In genomic region chr12:49810159-49810459, GRCh38 we compare ENCODE assay signal across 13 cellular contexts. TPM values are rescaled to one million over a fixed set of nuclear protein-coding genes. Genes with fewer than 3 reads are reported as not detected.
A peak's percentile ranks its signal among the peaks of the same experiment; 100 is the strongest.
DNase-seq lines count a peak whose midpoint lies in the region; ATAC-seq, FAIRE-seq and TF ChIP-seq lines count a peak whose summit lies in the region.
"Had no signal": no experiment of that assay in that cellular context is flagged by ENCODE, and none has a peak within 500 bp of the region (broad histone marks: within the 10 kb centered on the region; RNA-seq: fewer than 3 reads in every experiment).

No MANE protein-coding gene starts in this region.

- H3K27ac ChIP-seq in caudate nucleus (ENCODE audit: low read depth, low read length) (peak overlapping the region; percentile 94), hepatocyte (peak overlapping the region; percentile 48), trophoblast cell (ENCODE audit: low read depth, low read length) (peak overlapping the region; percentile 28)

- H3K4ac ChIP-seq in trophoblast cell (ENCODE audit: low read depth, low read length): no peak overlapping the region

- no peak overlapping the region for H2AFZ ChIP-seq in hepatocyte
- no peak overlapping the region for H2AFZ ChIP-seq in trophoblast cell (ENCODE audit: insufficient read depth, low read length, poor library complexity)

- H3K4me1 ChIP-seq in hepatocyte (ENCODE audit: insufficient read depth): peaks cover 22% of the 10 kb centered on the region
- peaks cover 29 to 33% of the 10 kb centered on the region in 2 experiments for H3K4me1 ChIP-seq in trophoblast cell (ENCODE audit: control insufficient read depth in 1 of 2, insufficient read depth in 2 of 2, low read length in 2 of 2)
- H3K4me1 ChIP-seq: prostate gland had no signal

- no peak overlapping the region for H2BK5ac ChIP-seq in trophoblast cell (ENCODE audit: low read depth, low read length, poor library complexity)

- no peak for TF ChIP-seq POLR2A in GM12891 (IDR thresholded peaks at IDR 0.05; ENCODE audit: low read depth, low read length)

- H3K9ac ChIP-seq in trophoblast cell (ENCODE audit: low read length): no peak overlapping the region

- no peaks in the 10 kb centered on the region for H3K27me3 ChIP-seq in hepatocyte
- no peaks in the 10 kb centered on the region for H3K27me3 ChIP-seq in trophoblast cell (ENCODE audit: insufficient read depth, low read length)
- H3K27me3 ChIP-seq: breast epithelium had no signal

- H3K14ac ChIP-seq in trophoblast cell (ENCODE audit: low read length): no peak overlapping the region

- H3K9me2 ChIP-seq in hepatocyte (replicated peaks; ENCODE audit: insufficient read depth): no peaks in the 10 kb centered on the region

- no peaks in the 10 kb centered on the region for H3K36me3 ChIP-seq in hepatocyte (replicated peaks; ENCODE audit: insufficient read depth, low read depth)
- peaks cover 11 to 14% of the 10 kb centered on the region in 2 experiments for H3K36me3 ChIP-seq in trophoblast cell (ENCODE audit: control insufficient read depth in 1 of 2, insufficient read depth in 2 of 2, low read length in 2 of 2)
- H3K36me3 ChIP-seq: breast epithelium, prostate gland had no signal

- WGBS in hepatocyte (ENCODE audit: low lambda C conversion rate, missing lambda C conversion rate): 84% methylated on average over 5 of the region's 9 CpGs
- no CpG with 5 or more reads among the region's 9 CpGs for WGBS in trophoblast cell (ENCODE audit: extremely low coverage, insufficient coverage, insufficient read length)

- no peak overlapping the region for H3K4me3 ChIP-seq in hepatocyte
- H3K4me3 ChIP-seq in trophoblast cell (ENCODE audit: low read depth, low read length): no peak overlapping the region
- H3K4me3 ChIP-seq: prostate gland had no signal

- no peak for FAIRE-seq in GM12891 (lab: Jason Lieb, UNC)
- FAIRE-seq: GM18507 had no signal

- DNase-seq in caudate nucleus (lab: John Stamatoyannopoulos, UW): peak in 35 of 61 donors; percentile 16 to 70 (median 39)
- DNase-seq in hepatocyte (ENCODE audit: low spot score): no peak
- no peak for DNase-seq in trophoblast cell
- DNase-seq in GM12891 (ENCODE audit: insufficient read length, low spot score): no peak
- DNase-seq in NCI-H2227 (lab: John Stamatoyannopoulos, UW; ENCODE audit: unreplicated experiment): no peak
- DNase-seq in NAMALWA (ENCODE audit: low spot score): no peak
- DNase-seq: GDM1; stimulated activated CD4-positive, alpha-beta T cell treated with anti-CD3 and anti-CD28 coated beads, Interleukin-4, amount 100 ng/mL, for 4 hours had no signal

- no peak overlapping the region for H3K18ac ChIP-seq in trophoblast cell (ENCODE audit: low read length)

- peaks cover 70% of the 10 kb centered on the region for H3K79me2 ChIP-seq in hepatocyte
- peaks cover 7% of the 10 kb centered on the region for H3K79me2 ChIP-seq in trophoblast cell (ENCODE audit: control insufficient read depth, insufficient read depth, low read length, poor library complexity)

- H2BK120ac ChIP-seq in trophoblast cell (ENCODE audit: insufficient read depth, low read length, poor library complexity): no peak overlapping the region

- H3K79me1 ChIP-seq in trophoblast cell (ENCODE audit: low read length): peaks cover 19% of the 10 kb centered on the region

- H4K20me1 ChIP-seq in hepatocyte (ENCODE audit: insufficient read depth, poor library complexity, severe bottlenecking): peaks cover 18% of the 10 kb centered on the region

- H2BK12ac ChIP-seq in trophoblast cell (ENCODE audit: low read length): no peak overlapping the region

- H3K9me3 ChIP-seq in hepatocyte (ENCODE audit: low read depth): no peaks in the 10 kb centered on the region
- H3K9me3 ChIP-seq in trophoblast cell (ENCODE audit: insufficient read depth, low read depth, low read length): peaks cover 2% of the 10 kb centered on the region
- H3K9me3 ChIP-seq: breast epithelium, prostate gland had no signal

- no peak for TF ChIP-seq CTCF in hepatocyte (IDR thresholded peaks at IDR 0.05; ENCODE audit: poor library complexity)

- H4K12ac ChIP-seq in trophoblast cell (ENCODE audit: low read depth, low read length): no peak overlapping the region

- H4K8ac ChIP-seq in trophoblast cell (ENCODE audit: low read depth, low read length): no peak overlapping the region

- no peak for ATAC-seq in GM19035 (IDR thresholded peaks at IDR 0.05; ENCODE audit: unreplicated experiment)
- ATAC-seq: stimulated activated memory B cell treated with anti-CD40 and anti-IgM and Interleukin-4, amounts not matched to agents 10 μg/mL and 1 μg/mL and 100 μg/mL, for 72 hours had no signal

- H3K23ac ChIP-seq in trophoblast cell (ENCODE audit: low read length): no peak overlapping the region

- peak overlapping the region; percentile 56 for H3K4me2 ChIP-seq in hepatocyte
- H3K4me2 ChIP-seq in trophoblast cell (ENCODE audit: low read length): no peak overlapping the region

- H2AK5ac ChIP-seq in trophoblast cell (ENCODE audit: low read length): peak overlapping the region; percentile 9

- H4K91ac ChIP-seq in trophoblast cell (ENCODE audit: low read depth, low read length): no peak overlapping the region

TF ChIP-seq in GM12891, 5 proteins besides CTCF, POLR2A, EP300 and RAD21:
- TF ChIP-seq POU2F2 (IDR thresholded peaks at IDR 0.05; ENCODE audit: low read depth, low read length) (no peak), POLR2AphosphoS5 (IDR thresholded peaks at IDR 0.05; ENCODE audit: low read depth, low read length) (no peak), PAX5 (IDR thresholded peaks at IDR 0.05; ENCODE audit: insufficient read depth, low read length, severe bottlenecking) (no peak), TAF1 (IDR thresholded peaks at IDR 0.05; ENCODE audit: low read depth, low read length) (no peak), SPI1 (IDR thresholded peaks at IDR 0.05; ENCODE audit: low read depth, low read length) (no peak)

RNA-seq across cellular contexts. Expression of gene NCKAP5L, which starts 18.1 kb away (rescaled TPM):
- total RNA-seq in hepatocyte: 13.1 and 14.5 TPM in 2 replicates
- polyA plus RNA-seq in hepatocyte: 26.7 and 32.0 TPM in 2 replicates
- 14.2 and 14.8 TPM in 2 replicates for polyA plus RNA-seq in trophoblast cell (2013)
- 8.5 TPM for polyA plus RNA-seq in GM12891 (2012; ENCODE audit: low read depth, missing spikeins)

RNA-seq across cellular contexts. Expression of gene BCDIN3D, which starts 32.8 kb away (rescaled TPM):
- total RNA-seq in hepatocyte: 4.5 and 5.6 TPM in 2 replicates
- 3.5 and 5.0 TPM in 2 replicates for polyA plus RNA-seq in hepatocyte
- polyA plus RNA-seq in trophoblast cell (2013): 1.9 and 2.1 TPM in 2 replicates
- 2.4 TPM for polyA plus RNA-seq in GM12891 (2012; ENCODE audit: low read depth, missing spikeins)

Comparison
In these comparisons a context has a peak if more than half of its experiments do, and no peak if none do; other contexts are left out.
1. DNase-seq: peak in caudate nucleus (35 of 61); none in hepatocyte (single experiment), trophoblast cell (0 of 2), GM12891 (single experiment), NCI-H2227 (single experiment) and NAMALWA (single experiment).
2. H3K27ac ChIP-seq: peak in every context shown above with its lines; median percentile 94 in caudate nucleus; 48 in hepatocyte; 28 in trophoblast cell.